ENCODE assay signal across 1 cellular context in the genomic region with DNA sequence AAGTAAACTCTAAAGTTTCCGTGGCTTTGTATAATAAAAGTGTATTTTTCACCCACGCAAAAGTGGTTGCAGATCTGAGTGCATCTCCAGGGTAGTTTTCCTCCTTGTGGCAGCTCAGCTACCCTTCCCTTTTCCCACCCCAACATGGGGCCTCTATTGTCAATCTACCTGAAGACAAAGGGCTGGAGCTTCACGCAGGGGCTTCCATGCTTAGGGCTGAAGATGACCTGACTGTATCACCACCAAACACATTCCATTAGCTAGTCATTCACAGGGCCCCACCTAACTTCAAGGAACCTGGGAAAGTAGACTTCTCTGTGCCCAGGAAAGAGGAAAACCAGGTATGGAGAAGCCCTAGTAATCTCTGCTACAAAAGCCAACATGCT.
TF ChIP-seq lines count a peak whose summit lies in the region.

No MANE protein-coding gene starts in this region.

TF ChIP-seq in GM23338, 12 proteins besides CTCF, POLR2A, EP300 and RAD21:
- TF ChIP-seq, protein P1, sequence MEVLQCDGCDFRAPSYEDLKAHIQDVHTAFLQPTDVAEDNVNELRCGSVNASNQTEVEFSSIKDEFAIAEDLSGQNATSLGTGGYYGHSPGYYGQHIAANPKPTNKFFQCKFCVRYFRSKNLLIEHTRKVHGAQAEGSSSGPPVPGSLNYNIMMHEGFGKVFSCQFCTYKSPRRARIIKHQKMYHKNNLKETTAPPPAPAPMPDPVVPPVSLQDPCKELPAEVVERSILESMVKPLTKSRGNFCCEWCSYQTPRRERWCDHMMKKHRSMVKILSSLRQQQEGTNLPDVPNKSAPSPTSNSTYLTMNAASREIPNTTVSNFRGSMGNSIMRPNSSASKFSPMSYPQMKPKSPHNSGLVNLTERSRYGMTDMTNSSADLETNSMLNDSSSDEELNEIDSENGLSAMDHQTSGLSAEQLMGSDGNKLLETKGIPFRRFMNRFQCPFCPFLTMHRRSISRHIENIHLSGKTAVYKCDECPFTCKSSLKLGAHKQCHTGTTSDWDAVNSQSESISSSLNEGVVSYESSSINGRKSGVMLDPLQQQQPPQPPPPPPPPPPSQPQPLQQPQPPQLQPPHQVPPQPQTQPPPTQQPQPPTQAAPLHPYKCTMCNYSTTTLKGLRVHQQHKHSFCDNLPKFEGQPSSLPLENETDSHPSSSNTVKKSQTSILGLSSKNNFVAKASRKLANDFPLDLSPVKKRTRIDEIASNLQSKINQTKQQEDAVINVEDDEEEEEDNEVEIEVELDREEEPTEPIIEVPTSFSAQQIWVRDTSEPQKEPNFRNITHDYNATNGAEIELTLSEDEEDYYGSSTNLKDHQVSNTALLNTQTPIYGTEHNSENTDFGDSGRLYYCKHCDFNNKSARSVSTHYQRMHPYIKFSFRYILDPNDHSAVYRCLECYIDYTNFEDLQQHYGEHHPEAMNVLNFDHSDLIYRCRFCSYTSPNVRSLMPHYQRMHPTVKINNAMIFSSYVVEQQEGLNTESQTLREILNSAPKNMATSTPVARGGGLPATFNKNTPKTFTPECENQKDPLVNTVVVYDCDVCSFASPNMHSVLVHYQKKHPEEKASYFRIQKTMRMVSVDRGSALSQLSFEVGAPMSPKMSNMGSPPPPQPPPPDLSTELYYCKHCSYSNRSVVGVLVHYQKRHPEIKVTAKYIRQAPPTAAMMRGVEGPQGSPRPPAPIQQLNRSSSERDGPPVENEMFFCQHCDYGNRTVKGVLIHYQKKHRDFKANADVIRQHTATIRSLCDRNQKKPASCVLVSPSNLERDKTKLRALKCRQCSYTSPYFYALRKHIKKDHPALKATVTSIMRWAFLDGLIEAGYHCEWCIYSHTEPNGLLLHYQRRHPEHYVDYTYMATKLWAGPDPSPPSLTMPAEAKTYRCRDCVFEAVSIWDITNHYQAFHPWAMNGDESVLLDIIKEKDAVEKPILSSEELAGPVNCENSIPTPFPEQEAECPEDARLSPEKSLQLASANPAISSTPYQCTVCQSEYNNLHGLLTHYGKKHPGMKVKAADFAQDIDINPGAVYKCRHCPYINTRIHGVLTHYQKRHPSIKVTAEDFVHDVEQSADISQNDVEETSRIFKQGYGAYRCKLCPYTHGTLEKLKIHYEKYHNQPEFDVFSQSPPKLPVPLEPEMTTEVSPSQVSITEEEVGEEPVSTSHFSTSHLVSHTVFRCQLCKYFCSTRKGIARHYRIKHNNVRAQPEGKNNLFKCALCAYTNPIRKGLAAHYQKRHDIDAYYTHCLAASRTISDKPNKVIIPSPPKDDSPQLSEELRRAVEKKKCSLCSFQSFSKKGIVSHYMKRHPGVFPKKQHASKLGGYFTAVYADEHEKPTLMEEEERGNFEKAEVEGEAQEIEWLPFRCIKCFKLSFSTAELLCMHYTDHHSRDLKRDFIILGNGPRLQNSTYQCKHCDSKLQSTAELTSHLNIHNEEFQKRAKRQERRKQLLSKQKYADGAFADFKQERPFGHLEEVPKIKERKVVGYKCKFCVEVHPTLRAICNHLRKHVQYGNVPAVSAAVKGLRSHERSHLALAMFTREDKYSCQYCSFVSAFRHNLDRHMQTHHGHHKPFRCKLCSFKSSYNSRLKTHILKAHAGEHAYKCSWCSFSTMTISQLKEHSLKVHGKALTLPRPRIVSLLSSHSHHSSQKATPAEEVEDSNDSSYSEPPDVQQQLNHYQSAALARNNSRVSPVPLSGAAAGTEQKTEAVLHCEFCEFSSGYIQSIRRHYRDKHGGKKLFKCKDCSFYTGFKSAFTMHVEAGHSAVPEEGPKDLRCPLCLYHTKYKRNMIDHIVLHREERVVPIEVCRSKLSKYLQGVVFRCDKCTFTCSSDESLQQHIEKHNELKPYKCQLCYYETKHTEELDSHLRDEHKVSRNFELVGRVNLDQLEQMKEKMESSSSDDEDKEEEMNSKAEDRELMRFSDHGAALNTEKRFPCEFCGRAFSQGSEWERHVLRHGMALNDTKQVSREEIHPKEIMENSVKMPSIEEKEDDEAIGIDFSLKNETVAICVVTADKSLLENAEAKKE (CRISPR knock-in tag; IDR thresholded peaks at IDR 0.05) = 0 out of 2 replicates have a peak, but pooled peaks have one; percentile 26
- TF ChIP-seq JUNB (IDR thresholded peaks at IDR 0.05; ENCODE audit: unreplicated experiment) = no peak
